ENCODE assay signal across 9 cellular contexts in genomic region chr15:71271327-71271726, GRCh38.
"Had no signal": no experiment of that assay in that cellular context is flagged by ENCODE, and none has a peak within 500 bp of the region (broad histone marks: within the 10 kb centered on the region; RNA-seq: fewer than 3 reads in every experiment).

No MANE protein-coding gene starts in this region.

- H2AFZ ChIP-seq: GM23248, GM23338 had no signal

- H3K4me3 Mint-ChIP-seq: GM23338, HFFc6 had no signal

- H3K4me3 ChIP-seq: GM23248, GM23338, HAP-1 had no signal

- DNase-seq: GM23248, GOT3, H7, H9, HCEC 1CT, HFFc6 had no signal

- H3K36me3 ChIP-seq: HAP-1 had no signal

- H3K27ac Mint-ChIP-seq: GM23338, H9, HFFc6 had no signal

- ATAC-seq: GM23338, HCT116 had no signal

- H3K4me1 ChIP-seq: HAP-1 had no signal

- H3K27ac ChIP-seq: GM23248 had no signal

- H3K4me2 ChIP-seq: GM23338 had no signal

- H3K9ac ChIP-seq: GM23248 had no signal

- H3K9me3 ChIP-seq: HAP-1 had no signal
